1 cellular context compared by ENCODE assay signal in the genomic region with DNA sequence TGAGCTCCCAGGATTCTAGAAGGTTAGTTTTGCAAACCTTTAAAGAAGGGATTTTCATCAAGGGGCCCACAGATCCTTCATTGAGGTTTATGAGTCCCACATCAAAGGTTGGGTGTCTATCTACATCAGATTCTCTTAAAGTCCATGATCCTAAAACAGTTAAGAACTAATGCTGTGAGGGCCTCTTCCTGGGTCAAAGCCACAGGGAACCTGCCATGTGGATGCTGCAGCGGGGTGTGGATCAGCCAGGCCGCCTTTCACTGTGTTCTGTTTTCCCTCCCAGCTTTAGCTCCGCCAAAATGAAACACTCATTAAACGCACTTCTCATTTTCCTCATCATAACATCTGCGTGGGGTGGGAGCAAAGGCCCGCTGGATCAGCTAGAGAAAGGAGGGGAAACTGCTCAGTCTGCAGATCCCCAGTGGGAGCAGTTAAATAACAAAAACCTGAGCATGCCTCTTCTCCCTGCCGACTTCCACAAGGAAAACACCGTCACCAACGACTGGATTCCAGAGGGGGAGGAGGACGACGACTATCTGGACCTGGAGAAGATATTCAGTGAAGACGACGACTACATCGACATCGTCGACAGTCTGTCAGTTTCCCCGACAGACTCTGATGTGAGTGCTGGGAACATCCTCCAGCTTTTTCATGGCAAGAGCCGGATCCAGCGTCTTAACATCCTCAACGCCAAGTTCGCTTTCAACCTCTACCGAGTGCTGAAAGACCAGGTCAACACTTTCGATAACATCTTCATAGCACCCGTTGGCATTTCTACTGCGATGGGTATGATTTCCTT.
A peak's percentile ranks its signal among the peaks of the same experiment; 100 is the strongest.
TF ChIP-seq lines count a peak whose summit lies in the region.

No MANE protein-coding gene starts in this region.

TF ChIP-seq in K562, 482 proteins besides CTCF, POLR2A, EP300 and RAD21 (continued from another document and continues in another):
- TF ChIP-seq ZBTB11 (CRISPR knock-in tag; IDR thresholded peaks at IDR 0.05), result 0 out of 6 replicates have a peak, but pooled peaks of 1 of the 3 experiments have one; percentile 41
- TF ChIP-seq, protein P1, sequence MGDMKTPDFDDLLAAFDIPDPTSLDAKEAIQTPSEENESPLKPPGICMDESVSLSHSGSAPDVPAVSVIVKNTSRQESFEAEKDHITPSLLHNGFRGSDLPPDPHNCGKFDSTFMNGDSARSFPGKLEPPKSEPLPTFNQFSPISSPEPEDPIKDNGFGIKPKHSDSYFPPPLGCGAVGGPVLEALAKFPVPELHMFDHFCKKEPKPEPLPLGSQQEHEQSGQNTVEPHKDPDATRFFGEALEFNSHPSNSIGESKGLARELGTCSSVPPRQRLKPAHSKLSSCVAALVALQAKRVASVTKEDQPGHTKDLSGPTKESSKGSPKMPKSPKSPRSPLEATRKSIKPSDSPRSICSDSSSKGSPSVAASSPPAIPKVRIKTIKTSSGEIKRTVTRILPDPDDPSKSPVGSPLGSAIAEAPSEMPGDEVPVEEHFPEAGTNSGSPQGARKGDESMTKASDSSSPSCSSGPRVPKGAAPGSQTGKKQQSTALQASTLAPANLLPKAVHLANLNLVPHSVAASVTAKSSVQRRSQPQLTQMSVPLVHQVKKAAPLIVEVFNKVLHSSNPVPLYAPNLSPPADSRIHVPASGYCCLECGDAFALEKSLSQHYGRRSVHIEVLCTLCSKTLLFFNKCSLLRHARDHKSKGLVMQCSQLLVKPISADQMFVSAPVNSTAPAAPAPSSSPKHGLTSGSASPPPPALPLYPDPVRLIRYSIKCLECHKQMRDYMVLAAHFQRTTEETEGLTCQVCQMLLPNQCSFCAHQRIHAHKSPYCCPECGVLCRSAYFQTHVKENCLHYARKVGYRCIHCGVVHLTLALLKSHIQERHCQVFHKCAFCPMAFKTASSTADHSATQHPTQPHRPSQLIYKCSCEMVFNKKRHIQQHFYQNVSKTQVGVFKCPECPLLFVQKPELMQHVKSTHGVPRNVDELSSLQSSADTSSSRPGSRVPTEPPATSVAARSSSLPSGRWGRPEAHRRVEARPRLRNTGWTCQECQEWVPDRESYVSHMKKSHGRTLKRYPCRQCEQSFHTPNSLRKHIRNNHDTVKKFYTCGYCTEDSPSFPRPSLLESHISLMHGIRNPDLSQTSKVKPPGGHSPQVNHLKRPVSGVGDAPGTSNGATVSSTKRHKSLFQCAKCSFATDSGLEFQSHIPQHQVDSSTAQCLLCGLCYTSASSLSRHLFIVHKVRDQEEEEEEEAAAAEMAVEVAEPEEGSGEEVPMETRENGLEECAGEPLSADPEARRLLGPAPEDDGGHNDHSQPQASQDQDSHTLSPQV (IDR thresholded peaks at IDR 0.05), result no peak
- no peak for TF ChIP-seq SMARCE1 (IDR thresholded peaks at IDR 0.05)
- TF ChIP-seq FOSL1 (tag; conservative IDR thresholded peaks at IDR 0.05), result no peak
- TF ChIP-seq ZC3H11A (IDR thresholded peaks at IDR 0.05; ENCODE audit: low read depth, low read length), result 0 out of 2 replicates have a peak, but pooled peaks have one; percentile 11
- TF ChIP-seq NR2F6 (CRISPR knock-in tag; IDR thresholded peaks at IDR 0.05), result peak; percentile 34; the same call in 1 of the 2 replicates
- TF ChIP-seq RFX7 (CRISPR knock-in tag; IDR thresholded peaks at IDR 0.05), result 0 out of 2 replicates have a peak, but pooled peaks have one; percentile 4
- TF ChIP-seq, protein P2, sequence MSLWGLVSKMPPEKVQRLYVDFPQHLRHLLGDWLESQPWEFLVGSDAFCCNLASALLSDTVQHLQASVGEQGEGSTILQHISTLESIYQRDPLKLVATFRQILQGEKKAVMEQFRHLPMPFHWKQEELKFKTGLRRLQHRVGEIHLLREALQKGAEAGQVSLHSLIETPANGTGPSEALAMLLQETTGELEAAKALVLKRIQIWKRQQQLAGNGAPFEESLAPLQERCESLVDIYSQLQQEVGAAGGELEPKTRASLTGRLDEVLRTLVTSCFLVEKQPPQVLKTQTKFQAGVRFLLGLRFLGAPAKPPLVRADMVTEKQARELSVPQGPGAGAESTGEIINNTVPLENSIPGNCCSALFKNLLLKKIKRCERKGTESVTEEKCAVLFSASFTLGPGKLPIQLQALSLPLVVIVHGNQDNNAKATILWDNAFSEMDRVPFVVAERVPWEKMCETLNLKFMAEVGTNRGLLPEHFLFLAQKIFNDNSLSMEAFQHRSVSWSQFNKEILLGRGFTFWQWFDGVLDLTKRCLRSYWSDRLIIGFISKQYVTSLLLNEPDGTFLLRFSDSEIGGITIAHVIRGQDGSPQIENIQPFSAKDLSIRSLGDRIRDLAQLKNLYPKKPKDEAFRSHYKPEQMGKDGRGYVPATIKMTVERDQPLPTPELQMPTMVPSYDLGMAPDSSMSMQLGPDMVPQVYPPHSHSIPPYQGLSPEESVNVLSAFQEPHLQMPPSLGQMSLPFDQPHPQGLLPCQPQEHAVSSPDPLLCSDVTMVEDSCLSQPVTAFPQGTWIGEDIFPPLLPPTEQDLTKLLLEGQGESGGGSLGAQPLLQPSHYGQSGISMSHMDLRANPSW (CRISPR knock-in tag; IDR thresholded peaks at IDR 0.05), result peak; percentile 37; the same call in 1 of the 2 replicates
- 0 out of 2 replicates have a peak, but pooled peaks have one; percentile 17 for TF ChIP-seq ZNF76 (CRISPR knock-in tag; IDR thresholded peaks at IDR 0.05; ENCODE audit: borderline replicate concordance)
- 0 out of 4 replicates have a peak, but pooled peaks of 1 of the 2 experiments have one; percentile 81 for TF ChIP-seq MLX (CRISPR knock-in tag; conservative IDR thresholded peaks at IDR 0.05)
- TF ChIP-seq PPARD (CRISPR knock-in tag; IDR thresholded peaks at IDR 0.05), result 0 out of 2 replicates have a peak, but pooled peaks have one; percentile 0
- TF ChIP-seq HDAC1 (IDR thresholded peaks at IDR 0.05), result no peak
- TF ChIP-seq HDAC8 (tag; IDR thresholded peaks at IDR 0.05), result 0 out of 2 replicates have a peak, but pooled peaks have one; percentile 13
- TF ChIP-seq, protein P3, sequence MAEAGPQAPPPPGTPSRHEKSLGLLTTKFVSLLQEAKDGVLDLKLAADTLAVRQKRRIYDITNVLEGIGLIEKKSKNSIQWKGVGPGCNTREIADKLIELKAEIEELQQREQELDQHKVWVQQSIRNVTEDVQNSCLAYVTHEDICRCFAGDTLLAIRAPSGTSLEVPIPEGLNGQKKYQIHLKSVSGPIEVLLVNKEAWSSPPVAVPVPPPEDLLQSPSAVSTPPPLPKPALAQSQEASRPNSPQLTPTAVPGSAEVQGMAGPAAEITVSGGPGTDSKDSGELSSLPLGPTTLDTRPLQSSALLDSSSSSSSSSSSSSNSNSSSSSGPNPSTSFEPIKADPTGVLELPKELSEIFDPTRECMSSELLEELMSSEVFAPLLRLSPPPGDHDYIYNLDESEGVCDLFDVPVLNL (CRISPR knock-in tag; IDR thresholded peaks at IDR 0.05; ENCODE audit: low read depth), result 0 out of 2 replicates have a peak, but pooled peaks have one; percentile 14
- no peak for TF ChIP-seq ZNF699 (CRISPR knock-in tag; IDR thresholded peaks at IDR 0.05; ENCODE audit: insufficient replicate concordance)
- TF ChIP-seq TCF15 (CRISPR knock-in tag; IDR thresholded peaks at IDR 0.05), result 0 out of 2 replicates have a peak, but pooled peaks have one; percentile 30
- no peak for TF ChIP-seq ZNF444 (CRISPR knock-in tag; IDR thresholded peaks at IDR 0.05)
- TF ChIP-seq KDM4B (IDR thresholded peaks at IDR 0.05; ENCODE audit: borderline replicate concordance in 2 of 2, low read depth in 1 of 2), result no peak
- TF ChIP-seq HMGXB4 (CRISPR knock-in tag; IDR thresholded peaks at IDR 0.05), result peak; percentile 45; the same call in 1 of the 2 replicates
- no peak for TF ChIP-seq HINFP (tag; conservative IDR thresholded peaks at IDR 0.05; ENCODE audit: low read depth)
- 0 out of 2 replicates have a peak, but pooled peaks have one; percentile 1 for TF ChIP-seq BHLHE40 (IDR thresholded peaks at IDR 0.05; ENCODE audit: low read length)
- TF ChIP-seq MAFK (IDR thresholded peaks at IDR 0.05; ENCODE audit: low read length), result 0 out of 2 replicates have a peak, but pooled peaks have one; percentile 27
- TF ChIP-seq, protein P4, sequence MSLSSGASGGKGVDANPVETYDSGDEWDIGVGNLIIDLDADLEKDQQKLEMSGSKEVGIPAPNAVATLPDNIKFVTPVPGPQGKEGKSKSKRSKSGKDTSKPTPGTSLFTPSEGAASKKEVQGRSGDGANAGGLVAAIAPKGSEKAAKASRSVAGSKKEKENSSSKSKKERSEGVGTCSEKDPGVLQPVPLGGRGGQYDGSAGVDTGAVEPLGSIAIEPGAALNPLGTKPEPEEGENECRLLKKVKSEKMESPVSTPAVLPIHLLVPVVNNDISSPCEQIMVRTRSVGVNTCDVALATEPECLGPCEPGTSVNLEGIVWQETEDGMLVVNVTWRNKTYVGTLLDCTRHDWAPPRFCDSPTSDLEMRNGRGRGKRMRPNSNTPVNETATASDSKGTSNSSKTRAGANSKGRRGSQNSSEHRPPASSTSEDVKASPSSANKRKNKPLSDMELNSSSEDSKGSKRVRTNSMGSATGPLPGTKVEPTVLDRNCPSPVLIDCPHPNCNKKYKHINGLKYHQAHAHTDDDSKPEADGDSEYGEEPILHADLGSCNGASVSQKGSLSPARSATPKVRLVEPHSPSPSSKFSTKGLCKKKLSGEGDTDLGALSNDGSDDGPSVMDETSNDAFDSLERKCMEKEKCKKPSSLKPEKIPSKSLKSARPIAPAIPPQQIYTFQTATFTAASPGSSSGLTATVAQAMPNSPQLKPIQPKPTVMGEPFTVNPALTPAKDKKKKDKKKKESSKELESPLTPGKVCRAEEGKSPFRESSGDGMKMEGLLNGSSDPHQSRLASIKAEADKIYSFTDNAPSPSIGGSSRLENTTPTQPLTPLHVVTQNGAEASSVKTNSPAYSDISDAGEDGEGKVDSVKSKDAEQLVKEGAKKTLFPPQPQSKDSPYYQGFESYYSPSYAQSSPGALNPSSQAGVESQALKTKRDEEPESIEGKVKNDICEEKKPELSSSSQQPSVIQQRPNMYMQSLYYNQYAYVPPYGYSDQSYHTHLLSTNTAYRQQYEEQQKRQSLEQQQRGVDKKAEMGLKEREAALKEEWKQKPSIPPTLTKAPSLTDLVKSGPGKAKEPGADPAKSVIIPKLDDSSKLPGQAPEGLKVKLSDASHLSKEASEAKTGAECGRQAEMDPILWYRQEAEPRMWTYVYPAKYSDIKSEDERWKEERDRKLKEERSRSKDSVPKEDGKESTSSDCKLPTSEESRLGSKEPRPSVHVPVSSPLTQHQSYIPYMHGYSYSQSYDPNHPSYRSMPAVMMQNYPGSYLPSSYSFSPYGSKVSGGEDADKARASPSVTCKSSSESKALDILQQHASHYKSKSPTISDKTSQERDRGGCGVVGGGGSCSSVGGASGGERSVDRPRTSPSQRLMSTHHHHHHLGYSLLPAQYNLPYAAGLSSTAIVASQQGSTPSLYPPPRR (CRISPR knock-in tag; IDR thresholded peaks at IDR 0.05; ENCODE audit: borderline replicate concordance), result 0 out of 2 replicates have a peak, but pooled peaks have one; percentile 69
- peak; percentile 16; the same call in 1 of the 2 replicates for TF ChIP-seq ZNF764 (CRISPR knock-in tag; IDR thresholded peaks at IDR 0.05; ENCODE audit: low read depth)
- no peak for TF ChIP-seq ZNF253 (CRISPR knock-in tag; conservative IDR thresholded peaks at IDR 0.05)
- 0 out of 2 replicates have a peak, but pooled peaks have one; percentile 39 for TF ChIP-seq GTF2A2 (tag; IDR thresholded peaks at IDR 0.05)
- 0 out of 2 replicates have a peak, but pooled peaks have one; percentile 1 for TF ChIP-seq ILK (tag; IDR thresholded peaks at IDR 0.05; ENCODE audit: borderline replicate concordance, low read depth)
- peak; percentile 29; the same call in 1 of the 2 replicates for TF ChIP-seq ZNF707 (CRISPR knock-in tag; conservative IDR thresholded peaks at IDR 0.05)
